Comparison of ENCODE assay signal across 1 cellular context in the genomic region with DNA sequence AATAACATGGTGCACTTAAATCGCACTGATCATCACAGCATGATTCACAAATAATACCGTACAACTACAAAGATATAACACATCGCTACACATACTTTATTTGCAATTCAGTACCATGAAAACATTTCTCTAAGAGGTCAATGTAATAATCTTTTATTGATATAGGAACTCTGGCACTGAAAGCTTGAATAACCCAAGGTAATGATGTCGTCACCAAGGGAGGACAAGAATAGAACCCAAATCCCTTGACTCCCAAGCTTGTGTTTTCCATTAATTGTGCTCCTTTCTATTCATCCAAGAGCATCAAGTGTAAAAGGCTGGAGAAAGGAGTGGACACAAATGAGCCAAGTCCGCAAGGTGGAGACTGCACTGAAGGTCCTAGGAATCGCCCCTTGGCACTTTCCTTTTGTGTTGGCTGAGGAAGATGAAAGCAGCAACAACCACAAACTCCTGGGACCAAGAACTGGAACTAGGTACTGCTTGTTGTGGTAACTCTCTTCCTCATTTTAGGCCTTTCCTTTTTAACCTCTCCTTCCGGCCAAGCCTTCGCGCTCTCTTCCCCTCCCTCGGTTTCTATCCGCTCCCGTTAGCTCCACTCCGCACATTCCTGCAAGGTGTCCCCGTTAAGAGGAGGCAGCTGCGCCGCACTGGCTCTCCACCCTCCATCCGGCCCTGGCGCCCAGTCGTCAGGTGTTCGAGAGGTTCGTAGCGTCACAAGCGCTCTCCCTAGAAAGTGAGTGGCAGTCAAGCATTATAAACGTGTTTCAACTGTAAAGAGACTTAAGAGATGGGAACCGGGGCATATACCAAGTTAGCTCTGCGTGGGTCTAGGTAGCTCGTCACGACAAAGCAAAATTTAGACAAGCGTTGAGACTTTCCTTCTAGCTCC.
A peak's percentile ranks its signal among the peaks of the same experiment; 100 is the strongest.
TF ChIP-seq lines count a peak whose summit lies in the region.

No MANE protein-coding gene starts in this region.

TF ChIP-seq in HepG2, 621 proteins besides CTCF, POLR2A, EP300 and RAD21 (continued from another document and continues in another):
- TF ChIP-seq SRSF1 (optimal IDR thresholded peaks at IDR 0.05; ENCODE audit: low read depth, low read length) (no peak), ZNF256 (CRISPR knock-in tag; conservative IDR thresholded peaks at IDR 0.05) (no peak), ZNF232 (CRISPR knock-in tag; IDR thresholded peaks at IDR 0.05; ENCODE audit: borderline replicate concordance) (0 out of 2 replicates have a peak, but pooled peaks have one; percentile 23), RBM39 (IDR thresholded peaks at IDR 0.05; ENCODE audit: low read depth, low read length, poor library complexity, severe bottlenecking) (no peak), ARID2 (CRISPR knock-in tag; IDR thresholded peaks at IDR 0.05; ENCODE audit: borderline replicate concordance) (peak; percentile 95; the same call in 1 of the 2 replicates), ZNF652 (CRISPR knock-in tag; IDR thresholded peaks at IDR 0.05; ENCODE audit: borderline replicate concordance, low read depth) (no peak), SYNCRIP (IDR thresholded peaks at IDR 0.05; ENCODE audit: insufficient read depth, low read depth, low read length) (no peak), ZNF781 (CRISPR knock-in tag; IDR thresholded peaks at IDR 0.05; ENCODE audit: borderline replicate concordance, not compliant biosample characterization) (peak; percentile 20), RELA (CRISPR knock-in tag; IDR thresholded peaks at IDR 0.05) (no peak), SETDB1 (CRISPR knock-in tag; IDR thresholded peaks at IDR 0.05; ENCODE audit: borderline replicate concordance) (no peak), STAT6 (CRISPR knock-in tag; IDR thresholded peaks at IDR 0.05; ENCODE audit: borderline replicate concordance) (no peak), ZNF784 (CRISPR knock-in tag; IDR thresholded peaks at IDR 0.05; ENCODE audit: borderline replicate concordance) (no peak), ZNF615 (CRISPR knock-in tag; IDR thresholded peaks at IDR 0.05; ENCODE audit: borderline replicate concordance) (no peak), SP4 (CRISPR knock-in tag; IDR thresholded peaks at IDR 0.05) (no peak), TEAD3 (CRISPR knock-in tag; optimal IDR thresholded peaks at IDR 0.05; ENCODE audit: borderline replicate concordance) (no peak), HNF1A (IDR thresholded peaks at IDR 0.05; ENCODE audit: low read depth) (no peak), HNF1A (CRISPR knock-in tag; IDR thresholded peaks at IDR 0.05; ENCODE audit: borderline replicate concordance) (no peak), HOXA7 (CRISPR knock-in tag; IDR thresholded peaks at IDR 0.05) (no peak), SP140L (CRISPR knock-in tag; IDR thresholded peaks at IDR 0.05; ENCODE audit: borderline replicate concordance) (no peak), ZNF713 (CRISPR knock-in tag; IDR thresholded peaks at IDR 0.05) (no peak), STAT5B (CRISPR knock-in tag; IDR thresholded peaks at IDR 0.05) (no peak), ZNF350 (CRISPR knock-in tag; IDR thresholded peaks at IDR 0.05; ENCODE audit: borderline replicate concordance, low read depth) (no peak; the same call in 1 of the 2 replicates), ZFP41 (CRISPR knock-in tag; IDR thresholded peaks at IDR 0.05; ENCODE audit: borderline replicate concordance) (0 out of 2 replicates have a peak, but pooled peaks have one; percentile 27), GATAD1 (CRISPR knock-in tag; IDR thresholded peaks at IDR 0.05) (no peak), ELF3 (CRISPR knock-in tag; IDR thresholded peaks at IDR 0.05) (no peak), ZFY (CRISPR knock-in tag; IDR thresholded peaks at IDR 0.05) (no peak), ZNF790 (CRISPR knock-in tag; IDR thresholded peaks at IDR 0.05; ENCODE audit: borderline replicate concordance) (no peak), ZNF619 (CRISPR knock-in tag; IDR thresholded peaks at IDR 0.05) (peak; percentile 96), SKI (IDR thresholded peaks at IDR 0.05; ENCODE audit: partially characterized antibody) (no peak)
- TF ChIP-seq, protein P1, sequence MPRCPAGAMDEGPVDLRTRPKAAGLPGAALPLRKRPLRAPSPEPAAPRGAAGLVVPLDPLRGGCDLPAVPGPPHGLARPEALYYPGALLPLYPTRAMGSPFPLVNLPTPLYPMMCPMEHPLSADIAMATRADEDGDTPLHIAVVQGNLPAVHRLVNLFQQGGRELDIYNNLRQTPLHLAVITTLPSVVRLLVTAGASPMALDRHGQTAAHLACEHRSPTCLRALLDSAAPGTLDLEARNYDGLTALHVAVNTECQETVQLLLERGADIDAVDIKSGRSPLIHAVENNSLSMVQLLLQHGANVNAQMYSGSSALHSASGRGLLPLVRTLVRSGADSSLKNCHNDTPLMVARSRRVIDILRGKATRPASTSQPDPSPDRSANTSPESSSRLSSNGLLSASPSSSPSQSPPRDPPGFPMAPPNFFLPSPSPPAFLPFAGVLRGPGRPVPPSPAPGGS (CRISPR knock-in tag; IDR thresholded peaks at IDR 0.05), result 0 out of 2 replicates have a peak, but pooled peaks have one; percentile 13
- TF ChIP-seq, protein P2, sequence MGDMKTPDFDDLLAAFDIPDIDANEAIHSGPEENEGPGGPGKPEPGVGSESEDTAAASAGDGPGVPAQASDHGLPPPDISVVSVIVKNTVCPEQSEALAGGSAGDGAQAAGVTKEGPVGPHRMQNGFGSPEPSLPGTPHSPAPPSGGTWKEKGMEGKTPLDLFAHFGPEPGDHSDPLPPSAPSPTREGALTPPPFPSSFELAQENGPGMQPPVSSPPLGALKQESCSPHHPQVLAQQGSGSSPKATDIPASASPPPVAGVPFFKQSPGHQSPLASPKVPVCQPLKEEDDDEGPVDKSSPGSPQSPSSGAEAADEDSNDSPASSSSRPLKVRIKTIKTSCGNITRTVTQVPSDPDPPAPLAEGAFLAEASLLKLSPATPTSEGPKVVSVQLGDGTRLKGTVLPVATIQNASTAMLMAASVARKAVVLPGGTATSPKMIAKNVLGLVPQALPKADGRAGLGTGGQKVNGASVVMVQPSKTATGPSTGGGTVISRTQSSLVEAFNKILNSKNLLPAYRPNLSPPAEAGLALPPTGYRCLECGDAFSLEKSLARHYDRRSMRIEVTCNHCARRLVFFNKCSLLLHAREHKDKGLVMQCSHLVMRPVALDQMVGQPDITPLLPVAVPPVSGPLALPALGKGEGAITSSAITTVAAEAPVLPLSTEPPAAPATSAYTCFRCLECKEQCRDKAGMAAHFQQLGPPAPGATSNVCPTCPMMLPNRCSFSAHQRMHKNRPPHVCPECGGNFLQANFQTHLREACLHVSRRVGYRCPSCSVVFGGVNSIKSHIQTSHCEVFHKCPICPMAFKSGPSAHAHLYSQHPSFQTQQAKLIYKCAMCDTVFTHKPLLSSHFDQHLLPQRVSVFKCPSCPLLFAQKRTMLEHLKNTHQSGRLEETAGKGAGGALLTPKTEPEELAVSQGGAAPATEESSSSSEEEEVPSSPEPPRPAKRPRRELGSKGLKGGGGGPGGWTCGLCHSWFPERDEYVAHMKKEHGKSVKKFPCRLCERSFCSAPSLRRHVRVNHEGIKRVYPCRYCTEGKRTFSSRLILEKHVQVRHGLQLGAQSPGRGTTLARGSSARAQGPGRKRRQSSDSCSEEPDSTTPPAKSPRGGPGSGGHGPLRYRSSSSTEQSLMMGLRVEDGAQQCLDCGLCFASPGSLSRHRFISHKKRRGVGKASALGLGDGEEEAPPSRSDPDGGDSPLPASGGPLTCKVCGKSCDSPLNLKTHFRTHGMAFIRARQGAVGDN (CRISPR knock-in tag; IDR thresholded peaks at IDR 0.05), result no peak; the same call in 1 of the 2 replicates
- TF ChIP-seq, protein P3, sequence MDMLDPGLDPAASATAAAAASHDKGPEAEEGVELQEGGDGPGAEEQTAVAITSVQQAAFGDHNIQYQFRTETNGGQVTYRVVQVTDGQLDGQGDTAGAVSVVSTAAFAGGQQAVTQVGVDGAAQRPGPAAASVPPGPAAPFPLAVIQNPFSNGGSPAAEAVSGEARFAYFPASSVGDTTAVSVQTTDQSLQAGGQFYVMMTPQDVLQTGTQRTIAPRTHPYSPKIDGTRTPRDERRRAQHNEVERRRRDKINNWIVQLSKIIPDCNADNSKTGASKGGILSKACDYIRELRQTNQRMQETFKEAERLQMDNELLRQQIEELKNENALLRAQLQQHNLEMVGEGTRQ (IDR thresholded peaks at IDR 0.05; ENCODE audit: low read depth, low read length), result no peak
- TF ChIP-seq, protein P3 (CRISPR knock-in tag; IDR thresholded peaks at IDR 0.05; ENCODE audit: borderline replicate concordance), result no peak
- TF ChIP-seq, protein P4, sequence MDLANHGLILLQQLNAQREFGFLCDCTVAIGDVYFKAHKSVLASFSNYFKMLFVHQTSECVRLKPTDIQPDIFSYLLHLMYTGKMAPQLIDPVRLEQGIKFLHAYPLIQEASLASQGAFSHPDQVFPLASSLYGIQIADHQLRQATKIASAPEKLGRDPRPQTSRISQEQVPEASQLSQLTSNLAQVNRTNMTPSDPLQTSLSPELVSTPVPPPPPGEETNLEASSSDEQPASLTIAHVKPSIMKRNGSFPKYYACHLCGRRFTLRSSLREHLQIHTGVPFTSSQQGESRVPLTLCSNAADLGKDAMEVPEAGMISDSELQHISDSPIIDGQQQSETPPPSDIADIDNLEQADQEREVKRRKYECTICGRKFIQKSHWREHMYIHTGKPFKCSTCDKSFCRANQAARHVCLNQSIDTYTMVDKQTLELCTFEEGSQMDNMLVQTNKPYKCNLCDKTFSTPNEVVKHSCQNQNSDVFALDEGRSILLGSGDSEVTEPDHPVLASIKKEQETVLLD (CRISPR knock-in tag; IDR thresholded peaks at IDR 0.05; ENCODE audit: low read depth), result 0 out of 2 replicates have a peak, but pooled peaks have one; percentile 9
- TF ChIP-seq, protein P5, sequence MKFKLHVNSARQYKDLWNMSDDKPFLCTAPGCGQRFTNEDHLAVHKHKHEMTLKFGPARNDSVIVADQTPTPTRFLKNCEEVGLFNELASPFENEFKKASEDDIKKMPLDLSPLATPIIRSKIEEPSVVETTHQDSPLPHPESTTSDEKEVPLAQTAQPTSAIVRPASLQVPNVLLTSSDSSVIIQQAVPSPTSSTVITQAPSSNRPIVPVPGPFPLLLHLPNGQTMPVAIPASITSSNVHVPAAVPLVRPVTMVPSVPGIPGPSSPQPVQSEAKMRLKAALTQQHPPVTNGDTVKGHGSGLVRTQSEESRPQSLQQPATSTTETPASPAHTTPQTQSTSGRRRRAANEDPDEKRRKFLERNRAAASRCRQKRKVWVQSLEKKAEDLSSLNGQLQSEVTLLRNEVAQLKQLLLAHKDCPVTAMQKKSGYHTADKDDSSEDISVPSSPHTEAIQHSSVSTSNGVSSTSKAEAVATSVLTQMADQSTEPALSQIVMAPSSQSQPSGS (CRISPR knock-in tag; IDR thresholded peaks at IDR 0.05), result 0 out of 2 replicates have a peak, but pooled peaks have one; percentile 2
